10 cellular contexts compared by ENCODE assay signal in the genomic region with DNA sequence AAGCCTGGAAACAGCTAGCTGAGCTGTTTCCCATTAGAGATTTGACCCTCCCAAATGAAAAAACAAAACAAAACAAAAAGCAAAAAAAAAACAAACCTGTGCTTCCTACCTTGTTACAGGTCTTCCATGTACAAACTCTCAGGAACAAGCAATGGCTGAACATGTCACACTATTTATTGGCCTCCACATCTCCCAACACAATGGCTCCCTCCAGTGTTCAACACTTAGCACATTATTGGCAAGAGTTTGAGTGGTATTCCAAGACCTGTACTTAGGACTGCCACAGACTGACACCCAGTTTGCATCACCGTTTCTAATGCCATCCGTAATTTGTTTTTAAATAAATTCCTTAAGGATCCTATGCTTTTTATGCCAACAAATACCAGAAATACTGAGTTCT.
DNase-seq lines count a peak whose midpoint lies in the region; ATAC-seq and TF ChIP-seq lines count a peak whose summit lies in the region.
"Had no signal": no experiment of that assay in that cellular context is flagged by ENCODE, and none has a peak within 500 bp of the region (broad histone marks: within the 10 kb centered on the region; RNA-seq: fewer than 3 reads in every experiment).

No MANE protein-coding gene starts in this region.

- H3K4me3 ChIP-seq in GM12865 (ENCODE audit: low read depth, low read length) (no peak overlapping the region), neural cell (ENCODE audit: low read length) (no peak overlapping the region), gastrocnemius medialis (no peak overlapping the region)
- H3K4me3 ChIP-seq: thoracic aorta had no signal

- peak; percentile 54 for ATAC-seq in HG03064 (IDR thresholded peaks at IDR 0.05; ENCODE audit: low read depth, unreplicated experiment)
- ATAC-seq in gastrocnemius medialis: no peak

- no peak overlapping the region for H3K27ac ChIP-seq in neural cell (ENCODE audit: low read length)
- H3K27ac ChIP-seq in gastrocnemius medialis: no peak overlapping the region
- H3K27ac ChIP-seq: thoracic aorta had no signal

- no peaks in the 10 kb centered on the region for H3K79me2 ChIP-seq in neural cell (replicated peaks; ENCODE audit: insufficient read depth, low read length)

- H3K4me1 Mint-ChIP-seq in chondrocyte (ENCODE audit: low read depth): peaks cover 3% of the 10 kb centered on the region
- H3K4me1 Mint-ChIP-seq: IgD-negative memory B cell had no signal

- no peak for TF ChIP-seq EP300 in neural cell (conservative IDR thresholded peaks at IDR 0.05; ENCODE audit: poor library complexity, severe bottlenecking)

- no peaks in the 10 kb centered on the region for H4K20me1 ChIP-seq in neural cell (ENCODE audit: insufficient read depth)

- H2AFZ ChIP-seq in neural cell (ENCODE audit: low read depth, low read length): no peak overlapping the region

- H3K4me1 ChIP-seq in gastrocnemius medialis: no peaks in the 10 kb centered on the region

- H3K36me3 ChIP-seq in neural cell (ENCODE audit: insufficient read depth, low read length) (no peaks in the 10 kb centered on the region), gastrocnemius medialis (no peaks in the 10 kb centered on the region)
- H3K36me3 ChIP-seq: thoracic aorta had no signal

- H3K9ac ChIP-seq in neural cell (ENCODE audit: low read length): no peak overlapping the region

- H3F3A ChIP-seq in neural cell (ENCODE audit: insufficient read depth, low read length, poor library complexity, severe bottlenecking): no peaks in the 10 kb centered on the region

- no peak for TF ChIP-seq POLR2A in gastrocnemius medialis (IDR thresholded peaks at IDR 0.05)

- in situ Hi-C loops in gastrocnemius medialis (cut with MboI; ENCODE audit: low sequenced_read_pairs in 4 of 4): no loop called here

- intact Hi-C loops in gastrocnemius medialis (cut with DNase I; ENCODE audit: low total_unique reads): no loop called here

- peak; percentile 85 for TF ChIP-seq RAD21 in neural cell (conservative IDR thresholded peaks at IDR 0.05)

- H3K9me3 Mint-ChIP-seq in chondrocyte (ENCODE audit: low read depth): no peaks in the 10 kb centered on the region

- no peaks in the 10 kb centered on the region for H3K9me2 ChIP-seq in neural cell (ENCODE audit: insufficient read depth, low read length)

- H3K4me3 Mint-ChIP-seq in chondrocyte (ENCODE audit: unreplicated experiment): no peak overlapping the region
- H3K4me3 Mint-ChIP-seq: IgD-negative memory B cell had no signal

- H3K4me2 ChIP-seq in neural cell (ENCODE audit: low read length): no peak overlapping the region

- TF ChIP-seq CTCF in GM12865 (IDR thresholded peaks at IDR 0.05; ENCODE audit: insufficient read depth, low read depth, low read length, missing control alignments): peak; percentile 31
- peak; percentile 70 for TF ChIP-seq CTCF in chondrocyte (IDR thresholded peaks at IDR 0.05)
- peak; percentile 76 for TF ChIP-seq CTCF in neural cell (IDR thresholded peaks at IDR 0.05; ENCODE audit: poor library complexity, severe bottlenecking)
- TF ChIP-seq CTCF in gastrocnemius medialis (IDR thresholded peaks at IDR 0.05 in 4 of 5, conservative IDR thresholded peaks at IDR 0.05 in 1 of 5): no peak

- H3K9me3 ChIP-seq in neural cell (ENCODE audit: low read length) (no peaks in the 10 kb centered on the region), gastrocnemius medialis (no peaks in the 10 kb centered on the region)
- H3K9me3 ChIP-seq: thoracic aorta had no signal

- peak; percentile 39 for DNase-seq in GM12865 (ENCODE audit: low read depth)
- DNase-seq in NCI-H526 (lab: John Stamatoyannopoulos, UW): peak; percentile 75 to 76
- DNase-seq in chondrocyte (ENCODE audit: low spot score): no peak
- DNase-seq in activated CD4-positive, alpha-beta T cell treated with anti-CD3 and anti-CD28 coated beads for 1 hour: no peak
- DNase-seq in mesenteric fat pad (ENCODE audit: low spot score): no peak
- no peak for DNase-seq in gastrocnemius medialis

- peaks cover 6% of the 10 kb centered on the region for H3K27me3 Mint-ChIP-seq in chondrocyte (ENCODE audit: low read depth)
- H3K27me3 Mint-ChIP-seq: IgD-negative memory B cell had no signal

- no peak overlapping the region for H3K27ac Mint-ChIP-seq in chondrocyte (ENCODE audit: unreplicated experiment)
- H3K27ac Mint-ChIP-seq: IgD-negative memory B cell had no signal

- no peaks in the 10 kb centered on the region for H3K36me3 Mint-ChIP-seq in chondrocyte (ENCODE audit: low read depth)
- H3K36me3 Mint-ChIP-seq: IgD-negative memory B cell had no signal

- H3K27me3 ChIP-seq in neural cell (ENCODE audit: insufficient read depth, low read depth, low read length) (no peaks in the 10 kb centered on the region), gastrocnemius medialis (no peaks in the 10 kb centered on the region)

TF ChIP-seq in neural cell, 6 proteins besides CTCF, POLR2A, EP300 and RAD21:
- TF ChIP-seq SMC3 (conservative IDR thresholded peaks at IDR 0.05; ENCODE audit: poor library complexity): peak; percentile 83
- TF ChIP-seq TAF1 (IDR thresholded peaks at IDR 0.05; ENCODE audit: low read depth): no peak

Comparison
In these comparisons a context has a peak if more than half of its experiments do, and no peak if none do; other contexts are left out.
1. DNase-seq: peak in GM12865 (single experiment) and NCI-H526 (2 of 2); none in chondrocyte (single experiment), activated CD4-positive, alpha-beta T cell treated with anti-CD3 and anti-CD28 coated beads for 1 hour (single experiment), mesenteric fat pad (single experiment) and gastrocnemius medialis (0 of 2).
2. CTCF ChIP-seq: peak in GM12865 (single experiment), chondrocyte (single experiment) and neural cell (single experiment); none in gastrocnemius medialis (0 of 5).